1 cellular context compared by ENCODE assay signal in genomic region chr7:27435461-27435860, GRCh38.
TF ChIP-seq lines count a peak whose summit lies in the region.

No MANE protein-coding gene starts in this region.

TF ChIP-seq in WTC11, 78 proteins besides CTCF, POLR2A, EP300 and RAD21 (continued from another document):
- no peak for TF ChIP-seq CDX4 (CRISPR knock-in tag; IDR thresholded peaks at IDR 0.05; ENCODE audit: borderline replicate concordance)
- no peak for TF ChIP-seq CBFB (CRISPR knock-in tag; IDR thresholded peaks at IDR 0.05; ENCODE audit: low read depth)
- TF ChIP-seq NFE2L1 (CRISPR knock-in tag; IDR thresholded peaks at IDR 0.05): no peak
